Comparison of ENCODE assay signal across 1 cellular context in genomic region chr10:24237801-24238390, GRCh38.
TF ChIP-seq lines count a peak whose summit lies in the region.

No MANE protein-coding gene starts in this region.

TF ChIP-seq in H1, 55 proteins besides CTCF, POLR2A, EP300 and RAD21 (continued from another document):
- TF ChIP-seq GTF2F1 (IDR thresholded peaks at IDR 0.05; ENCODE audit: borderline replicate concordance, low read depth, low read length) (no peak), TBP (IDR thresholded peaks at IDR 0.05; ENCODE audit: low read depth, low read length) (no peak), ZNF274 (IDR thresholded peaks at IDR 0.05; ENCODE audit: borderline replicate concordance, extremely low read depth, low read length) (no peak), SUZ12 (IDR thresholded peaks at IDR 0.05; ENCODE audit: low read length) (no peak)
